In genomic region chr16:88515925-88516324, GRCh38 we compare ENCODE assay signal across 2 cellular contexts.
A peak's percentile ranks its signal among the peaks of the same experiment; 100 is the strongest.
TF ChIP-seq lines count a peak whose summit lies in the region.

No MANE protein-coding gene starts in this region.

TF ChIP-seq in HepG2, 621 proteins besides CTCF, POLR2A, EP300 and RAD21:
- peak; percentile 88 for TF ChIP-seq ZNF629 (CRISPR knock-in tag; conservative IDR thresholded peaks at IDR 0.05)
- peak; percentile 42; the same call in 1 of the 2 replicates for TF ChIP-seq ZMYM3 (CRISPR knock-in tag; IDR thresholded peaks at IDR 0.05)
- TF ChIP-seq MTA1 (CRISPR knock-in tag; IDR thresholded peaks at IDR 0.05; ENCODE audit: borderline replicate concordance) = no peak
TF ChIP-seq in HepG2: peak in this region for 2.

TF ChIP-seq in H1, 55 proteins besides CTCF, POLR2A, EP300 and RAD21:
- TF ChIP-seq KDM1A (IDR thresholded peaks at IDR 0.05; ENCODE audit: borderline replicate concordance, low read length) (peak; percentile 31; the same call in 1 of the 2 replicates), CHD2 (IDR thresholded peaks at IDR 0.05; ENCODE audit: low read length) (no peak)
